In the genomic region with DNA sequence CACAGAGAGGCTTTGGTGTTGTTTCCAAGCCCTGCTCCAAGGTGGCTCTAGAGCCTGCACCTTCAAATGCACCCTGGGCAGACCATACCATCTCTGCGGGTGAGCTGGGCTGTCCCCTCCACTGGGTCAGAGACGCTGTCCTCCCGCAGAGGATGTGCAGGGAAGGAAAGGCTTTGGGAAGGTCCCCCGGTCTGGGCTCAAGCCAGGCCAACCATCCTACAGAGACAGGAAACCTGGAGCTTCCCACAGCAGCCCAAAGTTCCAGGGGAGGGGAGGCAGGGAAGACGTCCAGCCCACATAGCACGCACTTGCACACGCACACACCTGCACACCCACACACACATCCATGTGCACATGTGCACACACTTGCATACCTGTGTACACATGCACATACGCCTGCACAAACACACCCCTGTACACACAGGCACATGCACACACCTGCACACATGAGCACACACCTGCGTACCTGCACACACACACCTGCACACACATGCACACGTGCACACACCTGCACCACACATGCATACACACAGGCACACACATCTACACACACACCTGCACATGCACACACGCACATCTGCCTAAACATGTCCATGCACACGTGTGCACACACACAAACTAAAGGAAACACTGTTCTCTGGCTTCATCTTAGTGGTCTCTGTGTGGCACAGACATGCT, we compare ENCODE assay signal across 20 cellular contexts.
DNase-seq lines count a peak whose midpoint lies in the region; ATAC-seq and TF ChIP-seq lines count a peak whose summit lies in the region.
"Had no signal": no experiment of that assay in that cellular context is flagged by ENCODE, and none has a peak within 500 bp of the region (broad histone marks: within the 10 kb centered on the region; RNA-seq: fewer than 3 reads in every experiment).

No MANE protein-coding gene starts in this region.

- ATAC-seq in left cardiac atrium (no peak), right cardiac atrium (peak; percentile 15 to 34), aorta (ENCODE audit: low FRiP score) (peak; percentile 6), GM21360 (IDR thresholded peaks at IDR 0.05; ENCODE audit: unreplicated experiment) (no peak), GM21447 (IDR thresholded peaks at IDR 0.05; ENCODE audit: unreplicated experiment) (no peak)
- ATAC-seq: CD8-positive, alpha-beta T cell; Panc1 had no signal

- H4K20me1 ChIP-seq in neural progenitor cell (ENCODE audit: low read depth): no peaks in the 10 kb centered on the region

- DNase-seq in left ventricle myocardium inferior (peak; percentile 25), left cardiac atrium (no peak), right cardiac atrium (peak in 1 of 3 donors; percentile 63), neural progenitor cell (ENCODE audit: low spot score) (no peak), aorta (no peak), dorsolateral prefrontal cortex (no peak)
- DNase-seq: Calu3; CD8-positive, alpha-beta T cell; EL; H7; Kasumi-1; MG63; NCI-H1048; NCI-H1436; NCI-H2029; NCI-H69 had no signal

- peaks cover 6% of the 10 kb centered on the region for H3K27me3 ChIP-seq in left ventricle myocardium inferior (ENCODE audit: low read depth)
- H3K27me3 ChIP-seq in right cardiac atrium (ENCODE audit: control insufficient read depth, insufficient read depth): no peaks in the 10 kb centered on the region
- H3K27me3 ChIP-seq in neural progenitor cell: no peaks in the 10 kb centered on the region
- H3K27me3 ChIP-seq in aorta (ENCODE audit: control insufficient read depth in 1 of 2, insufficient read depth in 2 of 2, low read length in 1 of 2): no peaks in the 10 kb centered on the region
- H3K27me3 ChIP-seq in dorsolateral prefrontal cortex: no peaks in the 10 kb centered on the region
- H3K27me3 ChIP-seq: MG63 had no signal

- intact Hi-C loops in left ventricle myocardium inferior (cut with micrococcal nuclease) (no loop called here), left cardiac atrium (cut with DNase I) (no loop called here), right cardiac atrium (cut with DNase I) (no loop called here), aorta (cut with DNase I) (no loop called here), dorsolateral prefrontal cortex (cut with DNase I) (no loop called here)

- peak overlapping the region; percentile 53 for H3K4me3 Mint-ChIP-seq in neural progenitor cell
- H3K4me3 Mint-ChIP-seq: CD8-positive, alpha-beta T cell had no signal

- no peaks in the 10 kb centered on the region for H3K79me2 ChIP-seq in neural progenitor cell (ENCODE audit: low read depth)

- H3K36me3 Mint-ChIP-seq in neural progenitor cell: no peaks in the 10 kb centered on the region
- H3K36me3 Mint-ChIP-seq: CD8-positive, alpha-beta T cell had no signal

- peaks cover 25% of the 10 kb centered on the region for H3K27me3 Mint-ChIP-seq in neural progenitor cell (ENCODE audit: insufficient read depth, low read depth)

- peaks cover 26% of the 10 kb centered on the region for H3K4me1 Mint-ChIP-seq in neural progenitor cell

- H3K27ac Mint-ChIP-seq in neural progenitor cell: peak overlapping the region; percentile 87
- H3K27ac Mint-ChIP-seq: CD8-positive, alpha-beta T cell had no signal

- H3K9me3 ChIP-seq in left ventricle myocardium inferior (replicated peaks) (no peaks in the 10 kb centered on the region), right cardiac atrium (ENCODE audit: control insufficient read depth, low read length) (no peaks in the 10 kb centered on the region), neural progenitor cell (ENCODE audit: low read depth) (no peaks in the 10 kb centered on the region), aorta (ENCODE audit: control insufficient read depth, low read length) (no peaks in the 10 kb centered on the region)
- H3K9me3 ChIP-seq: MG63 had no signal

- no peak overlapping the region for H3K4me2 ChIP-seq in neural progenitor cell

- no peak for TF ChIP-seq CTCF in left ventricle myocardium inferior (IDR thresholded peaks at IDR 0.05; ENCODE audit: borderline replicate concordance)
- no peak for TF ChIP-seq CTCF in neural progenitor cell (IDR thresholded peaks at IDR 0.05)
- TF ChIP-seq CTCF in dorsolateral prefrontal cortex (IDR thresholded peaks at IDR 0.05 in 54 of 56, conservative IDR thresholded peaks at IDR 0.05 in 2 of 56; ENCODE audit: low read depth in 1 of 56, partially characterized antibody in 56 of 56): no peak

- H3K9me3 Mint-ChIP-seq in neural progenitor cell: peaks cover 5% of the 10 kb centered on the region
- H3K9me3 Mint-ChIP-seq: CD8-positive, alpha-beta T cell had no signal

- no peaks in the 10 kb centered on the region for H3F3A ChIP-seq in neural progenitor cell (ENCODE audit: low read depth)

- WGBS in right cardiac atrium: 72% methylated on average over 12 of the region's 12 CpGs
- WGBS in aorta, 2 donors: 95% methylated on average over 12 of the region's 12 CpGs

- H3K36me3 ChIP-seq in left ventricle myocardium inferior (no peaks in the 10 kb centered on the region), neural progenitor cell (no peaks in the 10 kb centered on the region), aorta (ENCODE audit: control insufficient read depth in 1 of 2, insufficient read depth in 2 of 2, low read length in 1 of 2) (no peaks in the 10 kb centered on the region)
- H3K36me3 ChIP-seq: MG63 had no signal

- H3K9ac ChIP-seq in neural progenitor cell: no peak overlapping the region

- H3K27ac ChIP-seq in left ventricle myocardium inferior (replicated peaks): peak overlapping the region; percentile 59
- no peak overlapping the region for H3K27ac ChIP-seq in right cardiac atrium (ENCODE audit: low read length)
- H3K27ac ChIP-seq in neural progenitor cell: no peak overlapping the region
- H3K27ac ChIP-seq in aorta (ENCODE audit: low read depth in 1 of 2, low read length in 2 of 2): no peak overlapping the region
- H3K27ac ChIP-seq in dorsolateral prefrontal cortex: no peak overlapping the region
- H3K27ac ChIP-seq: HL-60 had no signal

- no peak overlapping the region for H3K4me3 ChIP-seq in left ventricle myocardium inferior
- H3K4me3 ChIP-seq in right cardiac atrium (ENCODE audit: low read length): no peak overlapping the region
- H3K4me3 ChIP-seq in neural progenitor cell: no peak overlapping the region
- no peak overlapping the region for H3K4me3 ChIP-seq in aorta (ENCODE audit: low read length in 2 of 2)
- H3K4me3 ChIP-seq in dorsolateral prefrontal cortex: no peak overlapping the region
- H3K4me3 ChIP-seq: MG63 had no signal

- peaks cover 39% of the 10 kb centered on the region for H3K4me1 ChIP-seq in left ventricle myocardium inferior
- peaks cover 3% of the 10 kb centered on the region for H3K4me1 ChIP-seq in right cardiac atrium (ENCODE audit: control insufficient read depth, insufficient read depth, low read length)
- peaks cover 5% of the 10 kb centered on the region for H3K4me1 ChIP-seq in neural progenitor cell
- no peaks in the 10 kb centered on the region for H3K4me1 ChIP-seq in aorta (ENCODE audit: control insufficient read depth in 1 of 2, insufficient read depth in 2 of 2, low read length in 2 of 2)

- H2AFZ ChIP-seq in neural progenitor cell (replicated peaks): no peak overlapping the region

Comparison
In these comparisons a context has a peak if more than half of its experiments do, and no peak if none do; other contexts are left out.
1. ATAC-seq: peak in right cardiac atrium (2 of 2) and aorta (single experiment); none in left cardiac atrium (0 of 2), GM21360 (single experiment) and GM21447 (single experiment).